In the genomic region with DNA sequence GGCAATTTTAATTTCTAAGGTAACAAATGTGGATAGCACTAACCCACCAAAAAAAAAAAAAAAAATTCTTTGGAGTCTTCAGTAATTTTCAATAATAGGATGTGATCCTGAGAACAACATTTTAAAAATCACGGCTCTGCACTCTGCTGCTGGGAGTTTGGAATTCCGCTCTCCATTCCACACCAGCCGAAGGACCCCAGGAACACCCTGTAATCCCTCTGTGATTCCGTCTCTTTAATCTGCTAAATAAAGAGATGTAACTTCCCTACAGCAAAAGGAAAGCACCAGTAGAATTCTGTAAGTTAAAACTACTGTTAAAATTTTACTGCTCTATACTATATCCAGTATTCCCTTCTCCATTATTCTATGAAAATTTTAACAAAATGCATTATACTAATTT, we compare ENCODE assay signal across 34 cellular contexts.
"Had no signal": no experiment of that assay in that cellular context is flagged by ENCODE, and none has a peak within 500 bp of the region (broad histone marks: within the 10 kb centered on the region; RNA-seq: fewer than 3 reads in every experiment).

No MANE protein-coding gene starts in this region.

- H3K4me3 Mint-ChIP-seq: activated CD4-positive, alpha-beta memory T cell treated with anti-CD3 and anti-CD28 coated beads, Interleukin-2, amount 10 ng/mL, durations not matched to agents 7 days and 5 days; activated CD4-positive, alpha-beta T cell treated with anti-CD3 and anti-CD28 coated beads for 36 hours; activated CD4-positive, alpha-beta T cell treated with anti-CD3 and anti-CD28 coated beads, Interleukin-2, amount 10 ng/mL, durations not matched to agents 7 days and 5 days; activated CD8-positive, alpha-beta memory T cell treated with anti-CD3 and anti-CD28 coated beads, Interleukin-2, amount 10 ng/mL, durations not matched to agents 7 days and 5 days; activated CD8-positive, alpha-beta T cell treated with anti-CD3 and anti-CD28 coated beads, Interleukin-2, amount 10 ng/mL, durations not matched to agents 7 days and 5 days; activated naive CD4-positive, alpha-beta T cell treated with anti-CD3 and anti-CD28 coated beads for 36 hours; activated naive CD8-positive, alpha-beta T cell treated with anti-CD3 and anti-CD28 coated beads for 36 hours; activated T-cell treated with anti-CD3 and anti-CD28 coated beads, Interleukin-2, amount 50 U/mL, for 24 hours; T-helper 1 cell treated with Interleukin-12 subunit alpha and Interleukin-12 subunit beta and Interleukin-4 antibody, amounts not matched to agents 30 μg/mL and 1 μg/mL, for 36 hours; T-helper 2 cell treated with Interferon-gamma antibody and Interleukin-4, amounts not matched to agents 5 μg/mL and 100 μg/mL, for 36 hours had no signal

- H3K4me1 Mint-ChIP-seq: activated CD4-positive, alpha-beta memory T cell treated with anti-CD3 and anti-CD28 coated beads, Interleukin-2, amount 10 ng/mL, durations not matched to agents 7 days and 5 days; activated CD4-positive, alpha-beta T cell treated with anti-CD3 and anti-CD28 coated beads for 36 hours; activated CD4-positive, alpha-beta T cell treated with anti-CD3 and anti-CD28 coated beads, Interleukin-2, amount 10 ng/mL, durations not matched to agents 7 days and 5 days; activated CD8-positive, alpha-beta memory T cell treated with anti-CD3 and anti-CD28 coated beads, Interleukin-2, amount 10 ng/mL, durations not matched to agents 7 days and 5 days; activated naive CD8-positive, alpha-beta T cell treated with anti-CD3 and anti-CD28 coated beads for 36 hours had no signal

- H3K4me1 ChIP-seq: adrenal gland, body of pancreas, breast epithelium had no signal

- H3K27ac ChIP-seq: adrenal gland, body of pancreas, brain microvascular endothelial cell, breast epithelium, VCaP had no signal

- H3K4me3 ChIP-seq: adrenal gland, body of pancreas, breast epithelium had no signal

- DNase-seq: activated CD4-positive, alpha-beta memory T cell treated with anti-CD3 and anti-CD28 coated beads, Interleukin-2, amount 10 ng/mL, durations not matched to agents 7 days and 5 days; activated CD4-positive, alpha-beta T cell treated with anti-CD3 and anti-CD28 coated beads for 1 hour; activated CD4-positive, alpha-beta T cell treated with anti-CD3 and anti-CD28 coated beads for 36 hours; activated CD4-positive, alpha-beta T cell treated with anti-CD3 and anti-CD28 coated beads for 48 hours; activated CD4-positive, alpha-beta T cell treated with anti-CD3 and anti-CD28 coated beads, Interleukin-2, amount 10 ng/mL, durations not matched to agents 7 days and 5 days; activated CD4-positive, alpha-beta T cell treated with anti-CD3 and anti-CD28 coated beads, Interleukin-2, amount 50 U/mL, for 48 hours; activated CD4-positive, CD25-positive, alpha-beta regulatory T cell; activated CD8-positive, alpha-beta memory T cell treated with anti-CD3 and anti-CD28 coated beads, Interleukin-2, amount 50 U/mL, for 48 hours; activated effector memory CD4-positive, alpha-beta T cell treated with Interleukin-2 at 50 U/mL for 16 hours; activated gamma-delta T cell treated with Interleukin-2 at 50 U/mL for 16 hours; activated naive CD4-positive, alpha-beta T cell; activated naive CD4-positive, alpha-beta T cell treated with anti-CD3 and anti-CD28 coated beads for 36 hours; activated naive CD4-positive, alpha-beta T cell treated with anti-CD3 and anti-CD28 coated beads, Interleukin-2, amount 50 U/mL, for 16 hours; activated naive CD8-positive, alpha-beta T cell treated with anti-CD3 and anti-CD28 coated beads for 36 hours; activated T-cell treated with anti-CD3 and anti-CD28 coated beads, Interleukin-2, amount 50 U/mL, for 24 hours; activated T-cell treated with anti-CD3 and anti-CD28 coated beads, Interleukin-2, amount 50 U/mL, for 48 hours; adrenal gland; amniotic stem cell; aorta; body of pancreas; brain microvascular endothelial cell; central memory CD4-positive, alpha-beta T cell; T-helper 1 cell; T-helper 2 cell; T-helper 9 cell had no signal

- H3K27me3 Mint-ChIP-seq: activated CD4-positive, alpha-beta memory T cell treated with anti-CD3 and anti-CD28 coated beads, Interleukin-2, amount 10 ng/mL, durations not matched to agents 7 days and 5 days; activated CD4-positive, alpha-beta T cell treated with anti-CD3 and anti-CD28 coated beads, Interleukin-2, amount 10 ng/mL, durations not matched to agents 7 days and 5 days; activated CD8-positive, alpha-beta memory T cell treated with anti-CD3 and anti-CD28 coated beads, Interleukin-2, amount 10 ng/mL, durations not matched to agents 7 days and 5 days had no signal

- H3K36me3 Mint-ChIP-seq: activated CD8-positive, alpha-beta memory T cell treated with anti-CD3 and anti-CD28 coated beads, Interleukin-2, amount 10 ng/mL, durations not matched to agents 7 days and 5 days; activated naive CD8-positive, alpha-beta T cell treated with anti-CD3 and anti-CD28 coated beads for 36 hours had no signal

- H3K27me3 ChIP-seq: adrenal gland, body of pancreas, brain microvascular endothelial cell, breast epithelium had no signal

- H3K36me3 ChIP-seq: adrenal gland, brain microvascular endothelial cell, breast epithelium had no signal

- ATAC-seq: activated CD4-positive, alpha-beta T cell treated with anti-CD3 and anti-CD28 coated beads for 36 hours; activated CD4-positive, CD25-positive, alpha-beta regulatory T cell treated with anti-CD3 and anti-CD28 coated beads, Interleukin-2, amount 50 U/mL, for 24 hours; activated CD8-positive, alpha-beta memory T cell treated with anti-CD3 and anti-CD28 coated beads, Interleukin-2, amount 10 ng/mL, durations not matched to agents 7 days and 5 days; activated CD8-positive, alpha-beta T cell treated with anti-CD3 and anti-CD28 coated beads, Interleukin-2, amount 10 ng/mL, durations not matched to agents 7 days and 5 days; body of pancreas had no signal

- H3K27ac Mint-ChIP-seq: activated CD4-positive, alpha-beta memory T cell treated with anti-CD3 and anti-CD28 coated beads, Interleukin-2, amount 10 ng/mL, durations not matched to agents 7 days and 5 days; activated CD4-positive, alpha-beta T cell treated with anti-CD3 and anti-CD28 coated beads for 36 hours; activated CD4-positive, alpha-beta T cell treated with anti-CD3 and anti-CD28 coated beads, Interleukin-2, amount 10 ng/mL, durations not matched to agents 7 days and 5 days; activated CD8-positive, alpha-beta memory T cell treated with anti-CD3 and anti-CD28 coated beads, Interleukin-2, amount 10 ng/mL, durations not matched to agents 7 days and 5 days; activated CD8-positive, alpha-beta T cell treated with anti-CD3 and anti-CD28 coated beads, Interleukin-2, amount 10 ng/mL, durations not matched to agents 7 days and 5 days; activated naive CD4-positive, alpha-beta T cell treated with anti-CD3 and anti-CD28 coated beads for 36 hours; activated naive CD4-positive, alpha-beta T cell treated with anti-CD3 and anti-CD28 coated beads, Interleukin-2, amount 50 U/mL, for 72 hours; activated naive CD8-positive, alpha-beta T cell treated with anti-CD3 and anti-CD28 coated beads for 36 hours; activated T-cell treated with anti-CD3 and anti-CD28 coated beads, Interleukin-2, amount 50 U/mL, for 24 hours; activated T-helper 2 cell treated with anti-CD3 and anti-CD28 coated beads, Interferon-gamma antibody, Interleukin-2, Interleukin-4, amounts not matched to agents 10 μg/mL and 5 μg/mL and 100 μg/mL, durations not matched to agents 14 hours and 24 hours and 36 hours; T-helper 1 cell treated with Interleukin-12 subunit alpha and Interleukin-12 subunit beta and Interleukin-4 antibody, amounts not matched to agents 30 μg/mL and 1 μg/mL, for 36 hours; T-helper 2 cell treated with Interferon-gamma antibody and Interleukin-4, amounts not matched to agents 5 μg/mL and 100 μg/mL, for 36 hours had no signal
